7 cellular contexts compared by ENCODE assay signal in the genomic region with DNA sequence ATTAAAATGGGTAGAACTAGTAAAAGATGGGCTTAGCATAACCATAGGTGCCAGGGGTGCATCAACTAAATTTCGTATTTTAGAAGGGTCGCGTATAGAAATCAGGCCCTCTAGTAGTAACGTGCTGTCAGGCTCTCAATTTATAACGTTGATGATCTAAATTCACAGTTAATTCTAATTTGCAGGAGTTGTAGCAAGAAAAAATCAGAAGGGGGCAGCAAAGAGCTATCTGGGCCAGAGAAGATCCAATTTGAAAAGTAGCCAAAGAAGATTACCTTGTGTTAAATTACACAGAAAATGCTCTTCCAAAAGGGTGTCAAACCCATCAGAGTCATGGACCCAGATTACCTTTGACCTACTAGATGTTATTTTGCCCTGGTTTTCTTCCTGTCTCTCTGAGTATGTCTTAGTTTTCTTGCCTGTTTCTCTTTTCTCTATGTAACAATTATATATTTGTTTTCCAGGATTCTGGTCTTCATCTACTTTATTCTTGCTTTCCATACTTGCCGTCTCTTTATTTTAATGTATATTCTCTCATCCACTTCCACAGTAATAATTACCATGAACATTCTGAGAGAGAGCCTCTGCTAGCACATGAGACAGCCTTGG.
DNase-seq lines count a peak whose midpoint lies in the region; ATAC-seq and TF ChIP-seq lines count a peak whose summit lies in the region.

No MANE protein-coding gene starts in this region.

- ATAC-seq in stimulated activated naive CD8-positive, alpha-beta T cell treated with anti-CD3 and anti-CD28 coated beads, Interleukin-15, Interleukin-2, amounts not matched to agents 100 U/mL and 50 U/mL, for 24 hours, result no peak

- CTCF ChIA-PET in HEK293T (lab: Yijun Ruan, JAX), result interaction anchor here (0.6 to 0.7 kb wide), 2 partner anchors 130 to 176 kb away, joined by 3 to 5 read pairs; no protein-coding TSS in a partner anchor

- POLR2A ChIA-PET in HEK293T (lab: Yijun Ruan, JAX), result no interaction called here

- no peak overlapping the region for H3K4me3 ChIP-seq in GM12865 (ENCODE audit: low read depth, low read length)

- TF ChIP-seq CTCF in GM12865 (IDR thresholded peaks at IDR 0.05; ENCODE audit: insufficient read depth, low read depth, low read length, missing control alignments), result peak; percentile 73

- peak; percentile 46 for DNase-seq in GM12865 (ENCODE audit: low read depth)
- peak; percentile 46 for DNase-seq in HEK293T (ENCODE audit: extremely low spot score)
- DNase-seq in NCI-H2029 treated with DMSO at 0.1 percent for 48 hours (lab: John Stamatoyannopoulos, UW), result peak; percentile 75
- DNase-seq in amniotic epithelial cell (ENCODE audit: low read depth), result peak; percentile 2
- DNase-seq in kidney tubule cell (ENCODE audit: low spot score), result peak; percentile 37
- DNase-seq in stimulated activated naive CD8-positive, alpha-beta T cell treated with anti-CD3 and anti-CD28 coated beads, Interleukin-15, Interleukin-2, amounts not matched to agents 100 U/mL and 50 U/mL, for 24 hours, result no peak
- no peak for DNase-seq in cortex of kidney (lab: John Stamatoyannopoulos, UW)

TF ChIP-seq in HEK293T, 16 proteins besides CTCF, POLR2A, EP300 and RAD21:
- TF ChIP-seq, protein P1, sequence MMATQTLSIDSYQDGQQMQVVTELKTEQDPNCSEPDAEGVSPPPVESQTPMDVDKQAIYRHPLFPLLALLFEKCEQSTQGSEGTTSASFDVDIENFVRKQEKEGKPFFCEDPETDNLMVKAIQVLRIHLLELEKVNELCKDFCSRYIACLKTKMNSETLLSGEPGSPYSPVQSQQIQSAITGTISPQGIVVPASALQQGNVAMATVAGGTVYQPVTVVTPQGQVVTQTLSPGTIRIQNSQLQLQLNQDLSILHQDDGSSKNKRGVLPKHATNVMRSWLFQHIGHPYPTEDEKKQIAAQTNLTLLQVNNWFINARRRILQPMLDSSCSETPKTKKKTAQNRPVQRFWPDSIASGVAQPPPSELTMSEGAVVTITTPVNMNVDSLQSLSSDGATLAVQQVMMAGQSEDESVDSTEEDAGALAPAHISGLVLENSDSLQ (IDR thresholded peaks at IDR 0.05), result peak; percentile 57
- TF ChIP-seq CTBP1 (IDR thresholded peaks at IDR 0.05; ENCODE audit: borderline replicate concordance), result no peak

Comparison
In these comparisons a context has a peak if more than half of its experiments do, and no peak if none do; other contexts are left out.
1. DNase-seq: peak in GM12865 (single experiment), HEK293T (single experiment), NCI-H2029 treated with DMSO at 0.1 percent for 48 hours (single experiment), amniotic epithelial cell (single experiment) and kidney tubule cell (single experiment); none in stimulated activated naive CD8-positive, alpha-beta T cell treated with anti-CD3 and anti-CD28 coated beads, Interleukin-15, Interleukin-2, amounts not matched to agents 100 U/mL and 50 U/mL, for 24 hours (single experiment) and cortex of kidney (single experiment).